In the genomic region with DNA sequence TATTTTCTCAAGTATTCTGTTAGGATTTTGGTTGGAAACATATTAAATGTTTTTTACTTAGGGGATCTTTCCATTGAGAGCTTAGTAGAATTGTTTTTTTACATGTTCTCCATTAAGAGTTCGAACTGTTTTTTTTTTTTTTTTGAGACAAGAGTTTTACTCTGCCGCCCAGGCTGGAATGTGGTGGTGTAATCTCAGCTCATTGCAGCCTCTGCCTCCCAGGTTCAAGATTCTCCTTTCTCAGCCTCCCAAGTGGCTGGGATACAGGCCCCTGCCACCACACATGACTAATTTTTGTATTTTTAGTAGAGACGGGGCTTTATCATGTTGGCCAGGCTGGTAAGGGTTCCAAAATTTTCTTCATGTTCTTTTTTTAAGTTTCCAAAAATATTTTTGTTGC, we compare ENCODE assay signal across 20 cellular contexts.
"Had no signal": no experiment of that assay in that cellular context is flagged by ENCODE, and none has a peak within 500 bp of the region (broad histone marks: within the 10 kb centered on the region; RNA-seq: fewer than 3 reads in every experiment).

No MANE protein-coding gene starts in this region.

- H3K9me3 Mint-ChIP-seq: IgD-negative memory B cell had no signal

- H3K4me2 ChIP-seq: KMS-11, SK-N-SH had no signal

- ATAC-seq: K562 had no signal

- FAIRE-seq: K562 had no signal

- H3K4me3 ChIP-seq: K562 had no signal

- H3K9ac ChIP-seq: KMS-11, SK-N-SH had no signal

- H3K4me3 Mint-ChIP-seq: IgD-negative memory B cell had no signal

- DNase-seq: Kasumi-1, MM.1S, NCI-H1092 treated with DMSO at 0.1 percent for 48 hours, NCI-H1436, NCI-H187, NCI-H2029, NCI-H2081 treated with DMSO at 0.1 percent for 48 hours, NCI-H2171, NCI-H226, NCI-H446, NCI-H510A, NCI-H524 treated with DMSO at 0.1 percent for 48 hours, NCI-H69, NCI-H774, SHP77, SK-N-SH had no signal

- H3K27ac Mint-ChIP-seq: IgD-negative memory B cell had no signal

- H3K27ac ChIP-seq: KMS-11, RWPE1 had no signal

- H3K27me3 Mint-ChIP-seq: IgD-negative memory B cell had no signal

- H3K9me3 ChIP-seq: SK-N-SH had no signal
